In genomic region chr14:100623961-100624360, GRCh38 we compare ENCODE assay signal across 17 cellular contexts.
"Had no signal": no experiment of that assay in that cellular context is flagged by ENCODE, and none has a peak within 500 bp of the region (broad histone marks: within the 10 kb centered on the region; RNA-seq: fewer than 3 reads in every experiment).

No MANE protein-coding gene starts in this region.

- H3K4me3 Mint-ChIP-seq: activated CD4-positive, alpha-beta T cell treated with anti-CD3 and anti-CD28 coated beads, Interleukin-2, amount 10 ng/mL, durations not matched to agents 24 days and 14 days; activated CD8-positive, alpha-beta T cell treated with anti-CD3 and anti-CD28 coated beads for 36 hours; activated naive CD4-positive, alpha-beta T cell treated with anti-CD3 and anti-CD28 coated beads for 36 hours; activated T-helper 17 cell treated with anti-CD3 and anti-CD28 coated beads, Interleukin-2, amount 50 U/mL, for 72 hours; mesothelial cell of epicardium; nephron progenitor cell had no signal

- H3K36me3 ChIP-seq: brain microvascular endothelial cell, colonic mucosa, tibial nerve, vagina had no signal

- H3K9me3 Mint-ChIP-seq: activated CD4-positive, alpha-beta T cell treated with anti-CD3 and anti-CD28 coated beads, Interleukin-2, amount 10 ng/mL, durations not matched to agents 24 days and 14 days; activated CD8-positive, alpha-beta T cell treated with anti-CD3 and anti-CD28 coated beads for 36 hours; activated naive CD4-positive, alpha-beta T cell treated with anti-CD3 and anti-CD28 coated beads for 36 hours had no signal

- H3K27me3 ChIP-seq: colonic mucosa, tibial nerve, vagina had no signal

- H3K27ac Mint-ChIP-seq: activated CD4-positive, alpha-beta T cell treated with anti-CD3 and anti-CD28 coated beads, Interleukin-2, amount 10 ng/mL, durations not matched to agents 24 days and 14 days; activated CD8-positive, alpha-beta T cell treated with anti-CD3 and anti-CD28 coated beads for 36 hours; activated naive CD4-positive, alpha-beta T cell treated with anti-CD3 and anti-CD28 coated beads for 36 hours; activated T-helper 17 cell treated with anti-CD3 and anti-CD28 coated beads, Interleukin-2, amount 50 U/mL, for 72 hours; mesothelial cell of epicardium; nephron progenitor cell had no signal

- H3K4me1 ChIP-seq: colonic mucosa had no signal

- H3K27ac ChIP-seq: brain microvascular endothelial cell, colonic mucosa, tibial nerve, vagina had no signal

- DNase-seq: activated CD4-positive, alpha-beta T cell treated with anti-CD3 and anti-CD28 coated beads, Interleukin-2, amount 10 ng/mL, durations not matched to agents 24 days and 14 days; activated CD8-positive, alpha-beta T cell treated with anti-CD3 and anti-CD28 coated beads for 36 hours; activated naive CD4-positive, alpha-beta T cell treated with anti-CD3 and anti-CD28 coated beads for 36 hours; activated T-cell treated with anti-CD3 and anti-CD28 coated beads, Interleukin-2, amount 50 U/mL, for 1 hour; aorta; brain microvascular endothelial cell; central memory CD4-positive, alpha-beta T cell; colonic mucosa; head of caudate nucleus; nephron progenitor cell; occipital lobe; retina; stimulated activated naive CD8-positive, alpha-beta T cell treated with anti-CD3 and anti-CD28 coated beads, Interleukin-15, Interleukin-2, amounts not matched to agents 100 U/mL and 50 U/mL, for 24 hours had no signal

- H3K36me3 Mint-ChIP-seq: mesothelial cell of epicardium had no signal

- H3K4me1 Mint-ChIP-seq: activated CD4-positive, alpha-beta T cell treated with anti-CD3 and anti-CD28 coated beads, Interleukin-2, amount 10 ng/mL, durations not matched to agents 24 days and 14 days had no signal

- H3K4me3 ChIP-seq: colonic mucosa, tibial nerve, vagina had no signal

- H3K9me3 ChIP-seq: colonic mucosa, tibial nerve, vagina had no signal
